ENCODE assay signal across 13 cellular contexts in genomic region chr9:135130266-135130976, GRCh38. TPM values are rescaled to one million over a fixed set of nuclear protein-coding genes. Genes with fewer than 3 reads are reported as not detected.
DNase-seq lines count a peak whose midpoint lies in the region; ATAC-seq and TF ChIP-seq lines count a peak whose summit lies in the region.
"Had no signal": no experiment of that assay in that cellular context is flagged by ENCODE, and none has a peak within 500 bp of the region (broad histone marks: within the 10 kb centered on the region; RNA-seq: fewer than 3 reads in every experiment).

No MANE protein-coding gene starts in this region.

- ATAC-seq in sciatic nerve (no peak), lower lobe of right lung (no peak)

- intact Hi-C loops in activated naive CD4-positive, alpha-beta T cell treated with anti-CD3 and anti-CD28 coated beads for 36 hours (cut with micrococcal nuclease), result no loop called here
- intact Hi-C loops in sciatic nerve (cut with DNase I), result no loop called here
- intact Hi-C loops in lower lobe of right lung (cut with DNase I), result no loop called here
- intact Hi-C loops in CD14-positive monocyte (cut with micrococcal nuclease), result no loop called here

- H3K4me3 ChIP-seq in suprapubic skin (no peak overlapping the region), lower lobe of right lung (no peak overlapping the region)
- H3K4me3 ChIP-seq: ascending aorta, PC-9 had no signal

- no peaks in the 10 kb centered on the region for H3K9me3 ChIP-seq in suprapubic skin
- no peaks in the 10 kb centered on the region for H3K9me3 ChIP-seq in lower lobe of right lung
- H3K9me3 ChIP-seq: ascending aorta had no signal

- DNase-seq in activated naive CD4-positive, alpha-beta T cell treated with anti-CD3 and anti-CD28 coated beads for 36 hours, result peak; percentile 79
- DNase-seq in activated naive CD4-positive, alpha-beta T cell treated with anti-CD3 and anti-CD28 coated beads, Interleukin-2, amount 10 ng/mL, durations not matched to agents 7 days and 5 days, result no peak
- DNase-seq in NCI-H69 (lab: John Stamatoyannopoulos, UW) (peak; percentile 94), erythroblast (lab: John Stamatoyannopoulos, UW) (peak; percentile 11 to 19), suprapubic skin (ENCODE audit: low spot score in 2 of 2) (no peak), sciatic nerve (ENCODE audit: low spot score) (no peak), lower lobe of right lung (no peak), CD14-positive monocyte (ENCODE audit: low spot score) (no peak)
- DNase-seq: activated CD4-positive, CD25-positive, alpha-beta regulatory T cell; KG1; PC-9 had no signal

- H3K4me1 ChIP-seq in suprapubic skin (peaks cover 48% of the 10 kb centered on the region), lower lobe of right lung (no peaks in the 10 kb centered on the region)
- H3K4me1 ChIP-seq: ascending aorta had no signal

- 66% methylated on average over 9 of the region's 18 CpGs for WGBS in suprapubic skin

- TF ChIP-seq CTCF in suprapubic skin (IDR thresholded peaks at IDR 0.05) (no peak), lower lobe of right lung (IDR thresholded peaks at IDR 0.05) (no peak), CD14-positive monocyte (IDR thresholded peaks at IDR 0.05) (no peak)

- H3K27me3 ChIP-seq in suprapubic skin (peaks cover 24% of the 10 kb centered on the region), lower lobe of right lung (ENCODE audit: low read depth) (peaks cover 34% of the 10 kb centered on the region)
- H3K27me3 ChIP-seq: ascending aorta had no signal

- H3K27ac ChIP-seq in suprapubic skin, result peak overlapping the region; percentile 48
- H3K27ac ChIP-seq in lower lobe of right lung, result no peak overlapping the region
- H3K27ac ChIP-seq: ascending aorta, epithelial cell of prostate, PC-9 had no signal

- TF ChIP-seq POLR2A in erythroblast (IDR thresholded peaks at IDR 0.05; ENCODE audit: low read length) (no peak), suprapubic skin (IDR thresholded peaks at IDR 0.05) (no peak)

- no peak for TF ChIP-seq EP300 in suprapubic skin (IDR thresholded peaks at IDR 0.05)

- peaks cover 3% of the 10 kb centered on the region for H3K9me3 Mint-ChIP-seq in activated naive CD4-positive, alpha-beta T cell treated with anti-CD3 and anti-CD28 coated beads for 36 hours
- H3K9me3 Mint-ChIP-seq in activated naive CD4-positive, alpha-beta T cell treated with anti-CD3 and anti-CD28 coated beads, Interleukin-2, amount 10 ng/mL, durations not matched to agents 7 days and 5 days, result peaks cover 4% of the 10 kb centered on the region
- peaks cover 2 to 14% (median 7%) of the 10 kb centered on the region in 7 donors for H3K9me3 Mint-ChIP-seq in CD14-positive monocyte

- H3K36me3 ChIP-seq in suprapubic skin (no peaks in the 10 kb centered on the region), lower lobe of right lung (no peaks in the 10 kb centered on the region)
- H3K36me3 ChIP-seq: ascending aorta had no signal

- CTCF ChIA-PET in activated naive CD4-positive, alpha-beta T cell treated with anti-CD3 and anti-CD28 coated beads for 36 hours (lab: Charles Lee), result no interaction called here
- CTCF ChIA-PET in activated naive CD4-positive, alpha-beta T cell treated with anti-CD3 and anti-CD28 coated beads, Interleukin-2, amount 10 ng/mL, durations not matched to agents 7 days and 5 days (lab: Charles Lee), result no interaction called here

- no peak overlapping the region for H3K4me3 Mint-ChIP-seq in activated naive CD4-positive, alpha-beta T cell treated with anti-CD3 and anti-CD28 coated beads for 36 hours
- no peak overlapping the region for H3K4me3 Mint-ChIP-seq in activated naive CD4-positive, alpha-beta T cell treated with anti-CD3 and anti-CD28 coated beads, Interleukin-2, amount 10 ng/mL, durations not matched to agents 7 days and 5 days
- H3K4me3 Mint-ChIP-seq in CD14-positive monocyte, result no peak overlapping the region

- no peak overlapping the region for H3K27ac Mint-ChIP-seq in activated naive CD4-positive, alpha-beta T cell treated with anti-CD3 and anti-CD28 coated beads for 36 hours
- H3K27ac Mint-ChIP-seq in activated naive CD4-positive, alpha-beta T cell treated with anti-CD3 and anti-CD28 coated beads, Interleukin-2, amount 10 ng/mL, durations not matched to agents 7 days and 5 days, result no peak overlapping the region
- H3K27ac Mint-ChIP-seq in CD14-positive monocyte, result no peak overlapping the region

- peaks cover 8% of the 10 kb centered on the region for H3K4me1 Mint-ChIP-seq in activated naive CD4-positive, alpha-beta T cell treated with anti-CD3 and anti-CD28 coated beads for 36 hours (ENCODE audit: low read depth)
- H3K4me1 Mint-ChIP-seq in activated naive CD4-positive, alpha-beta T cell treated with anti-CD3 and anti-CD28 coated beads, Interleukin-2, amount 10 ng/mL, durations not matched to agents 7 days and 5 days, result peaks cover 5% of the 10 kb centered on the region
- H3K4me1 Mint-ChIP-seq in CD14-positive monocyte, result no peaks in the 10 kb centered on the region

- no peaks in the 10 kb centered on the region for H3K36me3 Mint-ChIP-seq in activated naive CD4-positive, alpha-beta T cell treated with anti-CD3 and anti-CD28 coated beads for 36 hours (ENCODE audit: low read depth)
- H3K36me3 Mint-ChIP-seq in activated naive CD4-positive, alpha-beta T cell treated with anti-CD3 and anti-CD28 coated beads, Interleukin-2, amount 10 ng/mL, durations not matched to agents 7 days and 5 days, result no peaks in the 10 kb centered on the region
- no peaks in the 10 kb centered on the region for H3K36me3 Mint-ChIP-seq in CD14-positive monocyte

- H3K27me3 Mint-ChIP-seq in activated naive CD4-positive, alpha-beta T cell treated with anti-CD3 and anti-CD28 coated beads for 36 hours (ENCODE audit: low read depth), result peaks cover 14% of the 10 kb centered on the region
- no peaks in the 10 kb centered on the region for H3K27me3 Mint-ChIP-seq in activated naive CD4-positive, alpha-beta T cell treated with anti-CD3 and anti-CD28 coated beads, Interleukin-2, amount 10 ng/mL, durations not matched to agents 7 days and 5 days
- H3K27me3 Mint-ChIP-seq in CD14-positive monocyte (ENCODE audit: low read depth in 3 of 3), result peaks cover 4 to 15% (median 13%) of the 10 kb centered on the region in 3 donors

RNA-seq across cellular contexts. Expression of gene OLFM1, which starts 43.0 kb away (rescaled TPM):
- total RNA-seq in activated naive CD4-positive, alpha-beta T cell treated with anti-CD3 and anti-CD28 coated beads for 36 hours, result not detected
- 10 to 100 TPM in 2 of 4 donors, 1 to 10 TPM in 2; 4.0 to 15.4 (median 11.7) TPM for total RNA-seq in suprapubic skin
- total RNA-seq in sciatic nerve, result 40.7 TPM
- 24.1 TPM for total RNA-seq in lower lobe of right lung
- polyA plus RNA-seq in CD14-positive monocyte, result 1 to 10 TPM; 7.6 to 9.4 TPM
- total RNA-seq: PC-9 had no signal

Comparison
In these comparisons a context has a peak if more than half of its experiments do, and no peak if none do; other contexts are left out.
1. DNase-seq: peak in activated naive CD4-positive, alpha-beta T cell treated with anti-CD3 and anti-CD28 coated beads for 36 hours (single experiment), NCI-H69 (single experiment) and erythroblast (2 of 2); none in activated naive CD4-positive, alpha-beta T cell treated with anti-CD3 and anti-CD28 coated beads, Interleukin-2, amount 10 ng/mL, durations not matched to agents 7 days and 5 days (single experiment), suprapubic skin (0 of 2), sciatic nerve (single experiment), lower lobe of right lung (single experiment) and CD14-positive monocyte (single experiment).
2. RNA of gene OLFM1, which starts 43.0 kb away (total RNA-seq): 40.7 TPM in sciatic nerve (single experiment), 24.1 TPM in lower lobe of right lung (single experiment) and 4.0 to 15.4 TPM in suprapubic skin; not detected in activated naive CD4-positive, alpha-beta T cell treated with anti-CD3 and anti-CD28 coated beads for 36 hours; every median in the first group is over 4 times any median in the second.